ENCODE assay signal across 8 cellular contexts in genomic region chr15:65355173-65355982, GRCh38. TPM values are rescaled to one million over a fixed set of nuclear protein-coding genes. Genes with fewer than 3 reads are reported as not detected.
DNase-seq lines count a peak whose midpoint lies in the region; ATAC-seq and TF ChIP-seq lines count a peak whose summit lies in the region.

No MANE protein-coding gene starts in this region.

- H3K27ac ChIP-seq in effector memory CD4-positive, alpha-beta T cell (ENCODE audit: insufficient read depth, low read length, poor library complexity, severe bottlenecking) = no peak overlapping the region
- no peak overlapping the region for H3K27ac ChIP-seq in transverse colon

- no peaks in the 10 kb centered on the region for H3K36me3 ChIP-seq in effector memory CD4-positive, alpha-beta T cell (ENCODE audit: control insufficient read depth, insufficient read depth, low read length)
- H3K36me3 ChIP-seq in transverse colon = no peaks in the 10 kb centered on the region

- no peak overlapping the region for H3K27ac Mint-ChIP-seq in activated CD8-positive, alpha-beta T cell treated with anti-CD3 and anti-CD28 coated beads for 36 hours
- no peak overlapping the region for H3K27ac Mint-ChIP-seq in activated CD8-positive, alpha-beta T cell treated with anti-CD3 and anti-CD28 coated beads, Interleukin-2, amount 10 ng/mL, durations not matched to agents 7 days and 5 days

- peaks cover 9% of the 10 kb centered on the region for H3K9me3 Mint-ChIP-seq in activated CD8-positive, alpha-beta T cell treated with anti-CD3 and anti-CD28 coated beads for 36 hours
- peaks cover 10% of the 10 kb centered on the region for H3K9me3 Mint-ChIP-seq in activated CD8-positive, alpha-beta T cell treated with anti-CD3 and anti-CD28 coated beads, Interleukin-2, amount 10 ng/mL, durations not matched to agents 7 days and 5 days (ENCODE audit: insufficient read depth)

- no peaks in the 10 kb centered on the region for H3K9me3 ChIP-seq in effector memory CD4-positive, alpha-beta T cell (ENCODE audit: control insufficient read depth, low read length)
- no peaks in the 10 kb centered on the region for H3K9me3 ChIP-seq in transverse colon

- peak overlapping the region; percentile 32 for H3K4me3 ChIP-seq in effector memory CD4-positive, alpha-beta T cell (ENCODE audit: insufficient read depth, low read depth, low read length, poor library complexity, severe bottlenecking)
- peak overlapping the region; percentile 11 to 56 (median 28) for H3K4me3 ChIP-seq in transverse colon

- peaks cover 4% of the 10 kb centered on the region for H3K4me1 Mint-ChIP-seq in activated CD8-positive, alpha-beta T cell treated with anti-CD3 and anti-CD28 coated beads for 36 hours (ENCODE audit: low read depth)
- no peaks in the 10 kb centered on the region for H3K4me1 Mint-ChIP-seq in activated CD8-positive, alpha-beta T cell treated with anti-CD3 and anti-CD28 coated beads, Interleukin-2, amount 10 ng/mL, durations not matched to agents 7 days and 5 days (ENCODE audit: low read depth)

- no peak for TF ChIP-seq EP300 in transverse colon (IDR thresholded peaks at IDR 0.05; ENCODE audit: low read depth)

- 8% methylated on average over 32 of the region's 85 CpGs; no CpG with 5 or more reads in 1 of the 2 donors for WGBS in transverse colon (ENCODE audit: low coverage in 1 of 2), 2 donors

- CTCF ChIA-PET in activated CD8-positive, alpha-beta T cell treated with anti-CD3 and anti-CD28 coated beads for 36 hours (lab: Charles Lee) = interaction anchor here (1.3 kb wide), 1 partner anchor 30 kb away, joined by 3 read pairs; no protein-coding TSS in a partner anchor
- CTCF ChIA-PET in activated CD8-positive, alpha-beta T cell treated with anti-CD3 and anti-CD28 coated beads, Interleukin-2, amount 10 ng/mL, durations not matched to agents 7 days and 5 days (lab: Charles Lee) = no interaction called here

- peak overlapping the region; percentile 20 for H3K4me3 Mint-ChIP-seq in activated CD8-positive, alpha-beta T cell treated with anti-CD3 and anti-CD28 coated beads for 36 hours
- no peak overlapping the region for H3K4me3 Mint-ChIP-seq in activated CD8-positive, alpha-beta T cell treated with anti-CD3 and anti-CD28 coated beads, Interleukin-2, amount 10 ng/mL, durations not matched to agents 7 days and 5 days

- no peaks in the 10 kb centered on the region for H3K36me3 Mint-ChIP-seq in activated CD8-positive, alpha-beta T cell treated with anti-CD3 and anti-CD28 coated beads for 36 hours (ENCODE audit: low read depth)
- no peaks in the 10 kb centered on the region for H3K36me3 Mint-ChIP-seq in activated CD8-positive, alpha-beta T cell treated with anti-CD3 and anti-CD28 coated beads, Interleukin-2, amount 10 ng/mL, durations not matched to agents 7 days and 5 days (ENCODE audit: low read depth)

- DNase-seq in activated CD8-positive, alpha-beta T cell treated with anti-CD3 and anti-CD28 coated beads for 36 hours = peak; percentile 12
- no peak for DNase-seq in activated CD8-positive, alpha-beta T cell treated with anti-CD3 and anti-CD28 coated beads, Interleukin-2, amount 10 ng/mL, durations not matched to agents 7 days and 5 days
- no peak for DNase-seq in effector memory CD4-positive, alpha-beta T cell
- DNase-seq in midbrain (lab: John Stamatoyannopoulos, UW) = peak; percentile 79
- no peak for DNase-seq in transverse colon
- DNase-seq in NOMO-1 treated with DMSO at 0.1 percent for 48 hours (lab: John Stamatoyannopoulos, UW; ENCODE audit: unreplicated experiment) = no peak

- intact Hi-C loops in activated CD8-positive, alpha-beta T cell treated with anti-CD3 and anti-CD28 coated beads for 36 hours (cut with micrococcal nuclease) = no loop called here
- intact Hi-C loops in transverse colon (cut with DNase I; ENCODE audit: low total_unique reads) = no loop called here

- no peak for ATAC-seq in activated CD8-positive, alpha-beta T cell treated with anti-CD3 and anti-CD28 coated beads for 36 hours
- no peak for ATAC-seq in activated CD8-positive, alpha-beta T cell treated with anti-CD3 and anti-CD28 coated beads, Interleukin-2, amount 10 ng/mL, durations not matched to agents 7 days and 5 days
- ATAC-seq in GM21423 (IDR thresholded peaks at IDR 0.05; ENCODE audit: unreplicated experiment) (no peak), GM21515 (IDR thresholded peaks at IDR 0.05; ENCODE audit: unreplicated experiment) (no peak)

- in situ Hi-C loops in transverse colon (cut with MboI; ENCODE audit: low pct_ligation_motif_present in 1 of 4, low pct_unique_long_range_greater_than_20kb in 1 of 4, low sequenced_read_pairs in 3 of 4) = no loop called here

- POLR2A ChIA-PET in activated CD8-positive, alpha-beta T cell treated with anti-CD3 and anti-CD28 coated beads for 36 hours (lab: Charles Lee) = no interaction called here
- POLR2A ChIA-PET in activated CD8-positive, alpha-beta T cell treated with anti-CD3 and anti-CD28 coated beads, Interleukin-2, amount 10 ng/mL, durations not matched to agents 7 days and 5 days (lab: Charles Lee) = no interaction called here

- H3K27me3 Mint-ChIP-seq in activated CD8-positive, alpha-beta T cell treated with anti-CD3 and anti-CD28 coated beads for 36 hours = peaks cover 44% of the 10 kb centered on the region
- H3K27me3 Mint-ChIP-seq in activated CD8-positive, alpha-beta T cell treated with anti-CD3 and anti-CD28 coated beads, Interleukin-2, amount 10 ng/mL, durations not matched to agents 7 days and 5 days (ENCODE audit: low read depth) = peaks cover 40% of the 10 kb centered on the region

- TF ChIP-seq POLR2A in transverse colon (IDR thresholded peaks at IDR 0.05) = no peak

- no peak for TF ChIP-seq CTCF in activated CD8-positive, alpha-beta T cell treated with anti-CD3 and anti-CD28 coated beads for 36 hours (IDR thresholded peaks at IDR 0.05)
- no peak for TF ChIP-seq CTCF in transverse colon (IDR thresholded peaks at IDR 0.05)

- peaks cover 12% of the 10 kb centered on the region for H3K27me3 ChIP-seq in effector memory CD4-positive, alpha-beta T cell (replicated peaks; ENCODE audit: control insufficient read depth, insufficient read depth, low read length, poor library complexity, severe bottlenecking)
- H3K27me3 ChIP-seq in transverse colon = peaks cover 57% of the 10 kb centered on the region

- H3K4me1 ChIP-seq in effector memory CD4-positive, alpha-beta T cell (ENCODE audit: control insufficient read depth, insufficient read depth, low read length, poor library complexity, severe bottlenecking) = peaks cover 5% of the 10 kb centered on the region
- peaks cover 5 to 12% (median 8%) of the 10 kb centered on the region in 4 donors for H3K4me1 ChIP-seq in transverse colon

RNA-seq across cellular contexts. Expression of gene IGDCC3, which starts 22.4 kb away (rescaled TPM):
- not detected for total RNA-seq in activated CD8-positive, alpha-beta T cell treated with anti-CD3 and anti-CD28 coated beads for 36 hours
- not detected for total RNA-seq in activated CD8-positive, alpha-beta T cell treated with anti-CD3 and anti-CD28 coated beads, Interleukin-2, amount 10 ng/mL, durations not matched to agents 7 days and 5 days
- total RNA-seq in transverse colon = not detected

RNA-seq across cellular contexts. Expression of gene RNU5B-1, which starts 50.9 kb away (rescaled TPM):
- not detected for total RNA-seq in activated CD8-positive, alpha-beta T cell treated with anti-CD3 and anti-CD28 coated beads for 36 hours
- 10 to 100 TPM in 1 of 2 experiments, not detected in 1; 19.9 TPM for total RNA-seq in activated CD8-positive, alpha-beta T cell treated with anti-CD3 and anti-CD28 coated beads, Interleukin-2, amount 10 ng/mL, durations not matched to agents 7 days and 5 days
- total RNA-seq in transverse colon = not detected

RNA-seq across cellular contexts. Expression of gene RNU5A-1, which starts 59.5 kb away (rescaled TPM):
- total RNA-seq in activated CD8-positive, alpha-beta T cell treated with anti-CD3 and anti-CD28 coated beads for 36 hours = not detected
- total RNA-seq in activated CD8-positive, alpha-beta T cell treated with anti-CD3 and anti-CD28 coated beads, Interleukin-2, amount 10 ng/mL, durations not matched to agents 7 days and 5 days = not detected
- total RNA-seq in transverse colon = not detected

Comparison
In these comparisons a context has a peak if more than half of its experiments do, and no peak if none do; other contexts are left out.
1. DNase-seq: peak in activated CD8-positive, alpha-beta T cell treated with anti-CD3 and anti-CD28 coated beads for 36 hours (single experiment) and midbrain (single experiment); none in activated CD8-positive, alpha-beta T cell treated with anti-CD3 and anti-CD28 coated beads, Interleukin-2, amount 10 ng/mL, durations not matched to agents 7 days and 5 days (single experiment), effector memory CD4-positive, alpha-beta T cell (0 of 3), transverse colon (single experiment) and NOMO-1 treated with DMSO at 0.1 percent for 48 hours (single experiment).
2. RNA of gene RNU5B-1, which starts 50.9 kb away (total RNA-seq): 19.9 TPM in activated CD8-positive, alpha-beta T cell treated with anti-CD3 and anti-CD28 coated beads, Interleukin-2, amount 10 ng/mL, durations not matched to agents 7 days and 5 days; not detected in activated CD8-positive, alpha-beta T cell treated with anti-CD3 and anti-CD28 coated beads for 36 hours and not detected in transverse colon; every median in the first group is over 4 times any median in the second.